ENCODE assay signal across 8 cellular contexts in genomic region chr4:55948726-55949479, GRCh38. TPM values are rescaled to one million over a fixed set of nuclear protein-coding genes. Genes with fewer than 3 reads are reported as not detected.
DNase-seq lines count a peak whose midpoint lies in the region; ATAC-seq and TF ChIP-seq lines count a peak whose summit lies in the region.

Gene CEP135, plus strand, starts transcription at chr4:55948945. Its CDS starts 3,186 bp downstream, at chr4:55952131.

- no peaks in the 10 kb centered on the region for H3K9me3 ChIP-seq in SK-N-MC (ENCODE audit: low read depth, low read length)
- no peaks in the 10 kb centered on the region for H3K9me3 ChIP-seq in suprapubic skin

- TF ChIP-seq EP300 in suprapubic skin (IDR thresholded peaks at IDR 0.05), result no peak

- H3K36me3 Mint-ChIP-seq in activated naive CD4-positive, alpha-beta T cell treated with anti-CD3 and anti-CD28 coated beads, Interleukin-2, amount 10 ng/mL, durations not matched to agents 7 days and 5 days, result peaks cover 26% of the 10 kb centered on the region

- peak within 1 kb of the TSS; percentile 80 for H3K4me3 Mint-ChIP-seq in activated naive CD4-positive, alpha-beta T cell treated with anti-CD3 and anti-CD28 coated beads, Interleukin-2, amount 10 ng/mL, durations not matched to agents 7 days and 5 days

- H3K4me1 ChIP-seq in suprapubic skin, result peaks cover 24% of the 10 kb centered on the region

- DNase-seq in GM12864 (ENCODE audit: low read depth) (peak; percentile 75), NCI-H1048 (lab: John Stamatoyannopoulos, UW) (peak; percentile 78), SK-N-MC (ENCODE audit: low read depth, low spot score) (no peak), germinal center (ENCODE audit: low spot score) (peak; percentile 91), nucleus accumbens (lab: John Stamatoyannopoulos, UW) (peak; percentile 49 to 95 (median 86)), suprapubic skin (ENCODE audit: low spot score in 2 of 2) (peak; percentile 94 to 95)
- DNase-seq in activated naive CD4-positive, alpha-beta T cell treated with anti-CD3 and anti-CD28 coated beads, Interleukin-2, amount 10 ng/mL, durations not matched to agents 7 days and 5 days, result peak; percentile 95

- WGBS in suprapubic skin, result 2% methylated on average over 3 of the region's 77 CpGs

- no peaks in the 10 kb centered on the region for H3K27me3 Mint-ChIP-seq in activated naive CD4-positive, alpha-beta T cell treated with anti-CD3 and anti-CD28 coated beads, Interleukin-2, amount 10 ng/mL, durations not matched to agents 7 days and 5 days

- no peaks in the 10 kb centered on the region for H3K27me3 ChIP-seq in suprapubic skin

- peak within 1 kb of the TSS; percentile 2 for H3K27ac ChIP-seq in SK-N-MC
- peak within 1 kb of the TSS; percentile 81 for H3K27ac ChIP-seq in suprapubic skin

- CTCF ChIA-PET in activated naive CD4-positive, alpha-beta T cell treated with anti-CD3 and anti-CD28 coated beads, Interleukin-2, amount 10 ng/mL, durations not matched to agents 7 days and 5 days (lab: Charles Lee), result interaction anchor here (0.6 to 2.4 kb wide), 20 partner anchors 9 to 1029 kb away, joined by 3 to 15 read pairs (median 4); partner anchors contain the start of genes AASDH, NOA1 and PAICS

- H3K4me3 ChIP-seq in GM12864 (ENCODE audit: low read depth, low read length) (peak within 1 kb of the TSS; percentile 87), SK-N-MC (peak within 1 kb of the TSS; percentile 91), suprapubic skin (peak within 1 kb of the TSS; percentile 70)

- peak; percentile 67 for ATAC-seq in HG02610 (IDR thresholded peaks at IDR 0.05; ENCODE audit: unreplicated experiment)

- peak within 1 kb of the TSS; percentile 92 for H3K27ac Mint-ChIP-seq in activated naive CD4-positive, alpha-beta T cell treated with anti-CD3 and anti-CD28 coated beads, Interleukin-2, amount 10 ng/mL, durations not matched to agents 7 days and 5 days

- TF ChIP-seq CTCF in GM12864 (IDR thresholded peaks at IDR 0.05; ENCODE audit: low read depth, low read length, missing control alignments), result peak; percentile 94
- TF ChIP-seq CTCF in suprapubic skin (IDR thresholded peaks at IDR 0.05), result peak; percentile 81 to 97

- H3K4me1 Mint-ChIP-seq in activated naive CD4-positive, alpha-beta T cell treated with anti-CD3 and anti-CD28 coated beads, Interleukin-2, amount 10 ng/mL, durations not matched to agents 7 days and 5 days, result peaks cover 50% of the 10 kb centered on the region

- H3K9me3 Mint-ChIP-seq in activated naive CD4-positive, alpha-beta T cell treated with anti-CD3 and anti-CD28 coated beads, Interleukin-2, amount 10 ng/mL, durations not matched to agents 7 days and 5 days, result no peaks in the 10 kb centered on the region

- no peak for TF ChIP-seq POLR2A in suprapubic skin (IDR thresholded peaks at IDR 0.05)

- H3K9ac ChIP-seq in SK-N-MC (ENCODE audit: insufficient read length), result peak within 1 kb of the TSS; percentile 84

- peaks cover 20% of the 10 kb centered on the region for H3K36me3 ChIP-seq in SK-N-MC (ENCODE audit: insufficient read depth, low read length)
- H3K36me3 ChIP-seq in suprapubic skin, result no peaks in the 10 kb centered on the region

RNA-seq across cellular contexts. Expression of gene CEP135, which starts in this region (rescaled TPM):
- total RNA-seq in suprapubic skin, result 10 to 100 TPM in 1 of 4 donors, 1 to 10 TPM in 3; 3.1 to 16.1 (median 4.8) TPM
